In genomic region chr11:33829430-33830141, GRCh38 we compare ENCODE assay signal across 8 cellular contexts. TPM values are rescaled to one million over a fixed set of nuclear protein-coding genes. Genes with fewer than 3 reads are reported as not detected.
DNase-seq lines count a peak whose midpoint lies in the region; ATAC-seq lines count a peak whose summit lies in the region.

No MANE protein-coding gene starts in this region.

- ATAC-seq in left lobe of liver (peak; percentile 92), GM21447 (IDR thresholded peaks at IDR 0.05; ENCODE audit: unreplicated experiment) (no peak)

- DNase-seq in EL (peak; percentile 77), HCEC 1CT (peak; percentile 56), NCI-H1694 treated with DMSO at 0.1 percent for 48 hours (lab: John Stamatoyannopoulos, UW) (peak; percentile 21), dedifferentiated amniotic fluid mesenchymal stem cell (ENCODE audit: extremely low spot score) (peak; percentile 71), left lobe of liver (ENCODE audit: low spot score) (no peak)
- DNase-seq in activated CD4-positive, alpha-beta T cell treated with anti-CD3 and anti-CD28 coated beads for 24 hours (ENCODE audit: low read depth in 2 of 2), result peak; percentile 22 to 37
- DNase-seq in stimulated activated CD4-positive, alpha-beta T cell treated with anti-CD3 and anti-CD28 coated beads, Interleukin-1b, Interleukin-23, amount 100 ng/mL, for 48 hours, result peak; percentile 58

RNA-seq across cellular contexts. Expression of gene FBXO3, which starts 55.3 kb away (rescaled TPM):
- 18.9 TPM for total RNA-seq in left lobe of liver
